1 cellular context compared by ENCODE assay signal in genomic region chr2:23669413-23670244, GRCh38.
TF ChIP-seq lines count a peak whose summit lies in the region.

No MANE protein-coding gene starts in this region.

TF ChIP-seq in HepG2, 621 proteins besides CTCF, POLR2A, EP300 and RAD21 (continued from another document and continues in another):
- TF ChIP-seq, protein P1, sequence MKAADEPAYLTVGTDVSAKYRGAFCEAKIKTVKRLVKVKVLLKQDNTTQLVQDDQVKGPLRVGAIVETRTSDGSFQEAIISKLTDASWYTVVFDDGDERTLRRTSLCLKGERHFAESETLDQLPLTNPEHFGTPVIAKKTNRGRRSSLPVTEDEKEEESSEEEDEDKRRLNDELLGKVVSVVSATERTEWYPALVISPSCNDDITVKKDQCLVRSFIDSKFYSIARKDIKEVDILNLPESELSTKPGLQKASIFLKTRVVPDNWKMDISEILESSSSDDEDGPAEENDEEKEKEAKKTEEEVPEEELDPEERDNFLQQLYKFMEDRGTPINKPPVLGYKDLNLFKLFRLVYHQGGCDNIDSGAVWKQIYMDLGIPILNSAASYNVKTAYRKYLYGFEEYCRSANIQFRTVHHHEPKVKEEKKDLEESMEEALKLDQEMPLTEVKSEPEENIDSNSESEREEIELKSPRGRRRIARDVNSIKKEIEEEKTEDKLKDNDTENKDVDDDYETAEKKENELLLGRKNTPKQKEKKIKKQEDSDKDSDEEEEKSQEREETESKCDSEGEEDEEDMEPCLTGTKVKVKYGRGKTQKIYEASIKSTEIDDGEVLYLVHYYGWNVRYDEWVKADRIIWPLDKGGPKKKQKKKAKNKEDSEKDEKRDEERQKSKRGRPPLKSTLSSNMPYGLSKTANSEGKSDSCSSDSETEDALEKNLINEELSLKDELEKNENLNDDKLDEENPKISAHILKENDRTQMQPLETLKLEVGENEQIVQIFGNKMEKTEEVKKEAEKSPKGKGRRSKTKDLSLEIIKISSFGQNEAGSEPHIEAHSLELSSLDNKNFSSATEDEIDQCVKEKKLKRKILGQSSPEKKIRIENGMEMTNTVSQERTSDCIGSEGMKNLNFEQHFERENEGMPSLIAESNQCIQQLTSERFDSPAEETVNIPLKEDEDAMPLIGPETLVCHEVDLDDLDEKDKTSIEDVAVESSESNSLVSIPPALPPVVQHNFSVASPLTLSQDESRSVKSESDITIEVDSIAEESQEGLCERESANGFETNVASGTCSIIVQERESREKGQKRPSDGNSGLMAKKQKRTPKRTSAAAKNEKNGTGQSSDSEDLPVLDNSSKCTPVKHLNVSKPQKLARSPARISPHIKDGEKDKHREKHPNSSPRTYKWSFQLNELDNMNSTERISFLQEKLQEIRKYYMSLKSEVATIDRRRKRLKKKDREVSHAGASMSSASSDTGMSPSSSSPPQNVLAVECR (CRISPR knock-in tag; IDR thresholded peaks at IDR 0.05; ENCODE audit: borderline replicate concordance): 0 out of 2 replicates have a peak, but pooled peaks have one; percentile 34
- TF ChIP-seq, protein P2, sequence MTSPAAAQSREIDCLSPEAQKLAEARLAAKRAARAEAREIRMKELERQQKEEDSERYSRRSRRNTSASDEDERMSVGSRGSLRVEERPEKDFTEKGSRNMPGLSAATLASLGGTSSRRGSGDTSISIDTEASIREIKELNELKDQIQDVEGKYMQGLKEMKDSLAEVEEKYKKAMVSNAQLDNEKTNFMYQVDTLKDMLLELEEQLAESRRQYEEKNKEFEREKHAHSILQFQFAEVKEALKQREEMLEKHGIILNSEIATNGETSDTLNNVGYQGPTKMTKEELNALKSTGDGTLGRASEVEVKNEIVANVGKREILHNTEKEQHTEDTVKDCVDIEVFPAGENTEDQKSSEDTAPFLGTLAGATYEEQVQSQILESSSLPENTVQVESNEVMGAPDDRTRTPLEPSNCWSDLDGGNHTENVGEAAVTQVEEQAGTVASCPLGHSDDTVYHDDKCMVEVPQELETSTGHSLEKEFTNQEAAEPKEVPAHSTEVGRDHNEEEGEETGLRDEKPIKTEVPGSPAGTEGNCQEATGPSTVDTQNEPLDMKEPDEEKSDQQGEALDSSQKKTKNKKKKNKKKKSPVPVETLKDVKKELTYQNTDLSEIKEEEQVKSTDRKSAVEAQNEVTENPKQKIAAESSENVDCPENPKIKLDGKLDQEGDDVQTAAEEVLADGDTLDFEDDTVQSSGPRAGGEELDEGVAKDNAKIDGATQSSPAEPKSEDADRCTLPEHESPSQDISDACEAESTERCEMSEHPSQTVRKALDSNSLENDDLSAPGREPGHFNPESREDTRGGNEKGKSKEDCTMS (CRISPR knock-in tag; conservative IDR thresholded peaks at IDR 0.05): no peak
- TF ChIP-seq ZNF34 (CRISPR knock-in tag; IDR thresholded peaks at IDR 0.05; ENCODE audit: borderline replicate concordance) (no peak), MAF1 (CRISPR knock-in tag; IDR thresholded peaks at IDR 0.05; ENCODE audit: borderline replicate concordance) (no peak), CBX1 (IDR thresholded peaks at IDR 0.05; ENCODE audit: low read depth) (no peak), ZNF780A (CRISPR knock-in tag; IDR thresholded peaks at IDR 0.05) (no peak), CEBPB (IDR thresholded peaks at IDR 0.05; ENCODE audit: borderline replicate concordance, low read depth, low read length) (peak; percentile 56; the same call in 1 of the 2 replicates), ZNF44 (CRISPR knock-in tag; IDR thresholded peaks at IDR 0.05) (peak; percentile 7; the same call in 1 of the 2 replicates), PCBP2 (optimal IDR thresholded peaks at IDR 0.05; ENCODE audit: low read depth, low read length, poor library complexity, severe bottlenecking) (no peak), TEAD2 (CRISPR knock-in tag; IDR thresholded peaks at IDR 0.05) (no peak), GATAD1 (CRISPR knock-in tag; IDR thresholded peaks at IDR 0.05) (no peak), ZMYM3 (CRISPR knock-in tag; IDR thresholded peaks at IDR 0.05) (no peak), ZNF776 (CRISPR knock-in tag; IDR thresholded peaks at IDR 0.05) (no peak), HNRNPUL1 (IDR thresholded peaks at IDR 0.05; ENCODE audit: low read depth, low read length) (no peak), ZBTB49 (CRISPR knock-in tag; IDR thresholded peaks at IDR 0.05; ENCODE audit: borderline replicate concordance) (no peak), TBP (CRISPR knock-in tag; IDR thresholded peaks at IDR 0.05) (no peak), ZNF816 (CRISPR knock-in tag; IDR thresholded peaks at IDR 0.05; ENCODE audit: borderline replicate concordance) (no peak), SAFB2 (CRISPR knock-in tag; IDR thresholded peaks at IDR 0.05; ENCODE audit: borderline replicate concordance, low read depth) (no peak), CEBPG (CRISPR knock-in tag; IDR thresholded peaks at IDR 0.05) (no peak), SP4 (CRISPR knock-in tag; IDR thresholded peaks at IDR 0.05) (0 out of 2 replicates have a peak, but pooled peaks have one; percentile 23), CHD2 (IDR thresholded peaks at IDR 0.05; ENCODE audit: low read depth, low read length) (no peak), ZNF512B (CRISPR knock-in tag; IDR thresholded peaks at IDR 0.05; ENCODE audit: borderline replicate concordance) (0 out of 2 replicates have a peak, but pooled peaks have one; percentile 11), ZNF788 (CRISPR knock-in tag; IDR thresholded peaks at IDR 0.05; ENCODE audit: borderline replicate concordance) (peak; percentile 21; the same call in 1 of the 2 replicates)
- TF ChIP-seq, protein P3, sequence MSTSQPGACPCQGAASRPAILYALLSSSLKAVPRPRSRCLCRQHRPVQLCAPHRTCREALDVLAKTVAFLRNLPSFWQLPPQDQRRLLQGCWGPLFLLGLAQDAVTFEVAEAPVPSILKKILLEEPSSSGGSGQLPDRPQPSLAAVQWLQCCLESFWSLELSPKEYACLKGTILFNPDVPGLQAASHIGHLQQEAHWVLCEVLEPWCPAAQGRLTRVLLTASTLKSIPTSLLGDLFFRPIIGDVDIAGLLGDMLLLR (CRISPR knock-in tag; IDR thresholded peaks at IDR 0.05): no peak
- TF ChIP-seq, protein P4, sequence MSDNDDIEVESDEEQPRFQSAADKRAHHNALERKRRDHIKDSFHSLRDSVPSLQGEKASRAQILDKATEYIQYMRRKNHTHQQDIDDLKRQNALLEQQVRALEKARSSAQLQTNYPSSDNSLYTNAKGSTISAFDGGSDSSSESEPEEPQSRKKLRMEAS (IDR thresholded peaks at IDR 0.05): peak; percentile 76
- TF ChIP-seq, protein P5, sequence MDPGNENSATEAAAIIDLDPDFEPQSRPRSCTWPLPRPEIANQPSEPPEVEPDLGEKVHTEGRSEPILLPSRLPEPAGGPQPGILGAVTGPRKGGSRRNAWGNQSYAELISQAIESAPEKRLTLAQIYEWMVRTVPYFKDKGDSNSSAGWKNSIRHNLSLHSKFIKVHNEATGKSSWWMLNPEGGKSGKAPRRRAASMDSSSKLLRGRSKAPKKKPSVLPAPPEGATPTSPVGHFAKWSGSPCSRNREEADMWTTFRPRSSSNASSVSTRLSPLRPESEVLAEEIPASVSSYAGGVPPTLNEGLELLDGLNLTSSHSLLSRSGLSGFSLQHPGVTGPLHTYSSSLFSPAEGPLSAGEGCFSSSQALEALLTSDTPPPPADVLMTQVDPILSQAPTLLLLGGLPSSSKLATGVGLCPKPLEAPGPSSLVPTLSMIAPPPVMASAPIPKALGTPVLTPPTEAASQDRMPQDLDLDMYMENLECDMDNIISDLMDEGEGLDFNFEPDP (CRISPR knock-in tag; conservative IDR thresholded peaks at IDR 0.05): no peak
- TF ChIP-seq, protein P6, sequence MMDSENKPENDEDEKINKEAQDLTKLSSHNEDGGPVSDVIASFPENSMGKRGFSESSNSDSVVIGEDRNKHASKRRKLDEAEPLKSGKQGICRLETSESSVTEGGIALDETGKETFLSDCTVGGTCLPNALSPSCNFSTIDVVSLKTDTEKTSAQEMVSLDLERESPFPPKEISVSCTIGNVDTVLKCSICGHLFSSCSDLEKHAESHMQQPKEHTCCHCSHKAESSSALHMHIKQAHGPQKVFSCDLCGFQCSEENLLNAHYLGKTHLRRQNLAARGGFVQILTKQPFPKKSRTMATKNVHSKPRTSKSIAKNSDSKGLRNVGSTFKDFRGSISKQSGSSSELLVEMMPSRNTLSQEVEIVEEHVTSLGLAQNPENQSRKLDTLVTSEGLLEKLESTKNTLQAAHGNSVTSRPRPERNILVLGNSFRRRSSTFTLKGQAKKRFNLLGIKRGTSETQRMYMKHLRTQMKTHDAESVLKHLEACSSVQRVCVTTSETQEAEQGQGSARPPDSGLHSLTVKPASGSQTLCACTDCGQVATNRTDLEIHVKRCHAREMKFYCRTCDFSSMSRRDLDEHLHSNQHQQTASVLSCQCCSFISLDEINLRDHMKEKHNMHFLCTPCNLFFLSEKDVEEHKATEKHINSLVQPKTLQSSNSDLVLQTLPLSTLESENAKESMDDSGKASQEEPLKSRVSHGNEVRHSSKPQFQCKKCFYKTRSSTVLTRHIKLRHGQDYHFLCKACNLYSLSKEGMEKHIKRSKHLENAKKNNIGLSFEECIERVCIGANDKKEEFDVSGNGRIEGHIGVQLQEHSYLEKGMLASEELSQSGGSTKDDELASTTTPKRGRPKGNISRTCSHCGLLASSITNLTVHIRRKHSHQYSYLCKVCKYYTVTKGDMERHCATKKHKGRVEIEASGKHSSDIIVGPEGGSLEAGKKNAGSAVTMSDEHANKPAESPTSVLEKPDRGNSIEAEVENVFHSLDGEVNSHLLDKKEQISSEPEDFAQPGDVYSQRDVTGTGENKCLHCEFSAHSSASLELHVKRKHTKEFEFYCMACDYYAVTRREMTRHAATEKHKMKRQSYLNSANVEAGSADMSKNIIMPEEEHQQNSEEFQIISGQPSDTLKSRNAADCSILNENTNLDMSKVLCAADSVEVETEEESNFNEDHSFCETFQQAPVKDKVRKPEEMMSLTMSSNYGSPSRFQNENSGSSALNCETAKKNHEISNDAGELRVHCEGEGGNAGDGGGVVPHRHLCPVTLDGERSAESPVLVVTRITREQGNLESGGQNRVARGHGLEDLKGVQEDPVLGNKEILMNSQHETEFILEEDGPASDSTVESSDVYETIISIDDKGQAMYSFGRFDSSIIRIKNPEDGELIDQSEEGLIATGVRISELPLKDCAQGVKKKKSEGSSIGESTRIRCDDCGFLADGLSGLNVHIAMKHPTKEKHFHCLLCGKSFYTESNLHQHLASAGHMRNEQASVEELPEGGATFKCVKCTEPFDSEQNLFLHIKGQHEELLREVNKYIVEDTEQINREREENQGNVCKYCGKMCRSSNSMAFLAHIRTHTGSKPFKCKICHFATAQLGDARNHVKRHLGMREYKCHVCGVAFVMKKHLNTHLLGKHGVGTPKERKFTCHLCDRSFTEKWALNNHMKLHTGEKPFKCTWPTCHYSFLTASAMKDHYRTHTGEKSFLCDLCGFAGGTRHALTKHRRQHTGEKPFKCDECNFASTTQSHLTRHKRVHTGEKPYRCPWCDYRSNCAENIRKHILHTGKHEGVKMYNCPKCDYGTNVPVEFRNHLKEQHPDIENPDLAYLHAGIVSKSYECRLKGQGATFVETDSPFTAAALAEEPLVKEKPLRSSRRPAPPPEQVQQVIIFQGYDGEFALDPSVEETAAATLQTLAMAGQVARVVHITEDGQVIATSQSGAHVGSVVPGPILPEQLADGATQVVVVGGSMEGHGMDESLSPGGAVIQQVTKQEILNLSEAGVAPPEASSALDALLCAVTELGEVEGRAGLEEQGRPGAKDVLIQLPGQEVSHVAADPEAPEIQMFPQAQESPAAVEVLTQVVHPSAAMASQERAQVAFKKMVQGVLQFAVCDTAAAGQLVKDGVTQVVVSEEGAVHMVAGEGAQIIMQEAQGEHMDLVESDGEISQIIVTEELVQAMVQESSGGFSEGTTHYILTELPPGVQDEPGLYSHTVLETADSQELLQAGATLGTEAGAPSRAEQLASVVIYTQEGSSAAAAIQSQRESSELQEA (CRISPR knock-in tag; IDR thresholded peaks at IDR 0.05; ENCODE audit: not compliant biosample characterization): no peak
- TF ChIP-seq, protein P7, sequence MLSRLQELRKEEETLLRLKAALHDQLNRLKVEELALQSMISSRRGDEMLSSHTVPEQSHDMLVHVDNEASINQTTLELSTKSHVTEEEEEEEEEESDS (CRISPR knock-in tag; IDR thresholded peaks at IDR 0.05; ENCODE audit: borderline replicate concordance): no peak
